In the genomic region with DNA sequence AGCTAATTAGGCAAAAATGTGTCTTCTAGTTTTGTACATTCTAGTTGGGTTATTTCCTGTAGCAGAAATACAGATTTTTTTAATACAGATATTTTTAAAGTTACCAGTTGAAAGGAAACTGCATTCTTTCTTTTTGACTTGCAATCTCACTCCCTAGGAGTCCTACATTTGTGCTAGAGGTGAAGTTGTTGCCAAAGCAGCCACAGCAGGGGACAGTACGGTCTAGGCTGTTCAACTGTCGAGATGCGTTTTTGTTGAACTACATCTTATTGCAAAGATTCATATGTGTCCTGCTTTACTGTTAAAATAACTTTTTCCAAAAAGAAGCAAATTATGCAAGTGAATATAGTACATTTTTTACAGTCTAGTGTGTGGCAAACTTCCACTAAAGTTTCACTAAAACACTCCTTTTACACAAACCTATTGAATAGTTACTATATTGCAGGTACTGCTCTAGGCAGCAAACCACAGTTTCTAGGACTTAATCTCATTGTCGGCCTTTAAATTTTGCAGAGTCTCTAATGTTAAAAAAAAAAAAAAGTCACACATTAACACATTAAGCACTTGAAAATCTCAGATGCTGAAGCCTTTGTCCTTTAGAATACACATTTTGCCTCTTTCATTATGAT, we compare ENCODE assay signal across 8 cellular contexts. TPM values are rescaled to one million over a fixed set of nuclear protein-coding genes. Genes with fewer than 3 reads are reported as not detected.
A peak's percentile ranks its signal among the peaks of the same experiment; 100 is the strongest.
DNase-seq lines count a peak whose midpoint lies in the region; ATAC-seq and TF ChIP-seq lines count a peak whose summit lies in the region.

No MANE protein-coding gene starts in this region.

- H3K18ac ChIP-seq in neuronal stem cell (ENCODE audit: low read length), result no peak overlapping the region

- H3K4me1 Mint-ChIP-seq in T-cell, result peaks cover 12 to 18% (median 18%) of the 10 kb centered on the region in 3 donors

- no peak overlapping the region for H3K4ac ChIP-seq in neuronal stem cell (ENCODE audit: low read length)

- DNase-seq in GM12864 (ENCODE audit: low read depth) (no peak), T-cell (no peak), neuronal stem cell (ENCODE audit: low spot score) (no peak), left ventricle myocardium inferior (no peak), midbrain (lab: John Stamatoyannopoulos, UW) (no peak)
- no peak for DNase-seq in stimulated activated CD4-positive, alpha-beta T cell treated with anti-CD3 and anti-CD28 coated beads, Interleukin-2, amount 100 ng/mL, for 48 hours

- H3K4me3 Mint-ChIP-seq in T-cell, result peak overlapping the region in 1 of 3 donors; percentile 31

- H3K27ac ChIP-seq in neuronal stem cell (replicated peaks; ENCODE audit: low read length), result no peak overlapping the region
- H3K27ac ChIP-seq in left ventricle myocardium inferior (replicated peaks), result no peak overlapping the region

- peaks cover 0 to 8% (median 7%) of the 10 kb centered on the region in 3 donors for H3K9me3 Mint-ChIP-seq in T-cell

- H3K27ac Mint-ChIP-seq in T-cell, result peak overlapping the region; percentile 87 to 93

- no peak overlapping the region for H2AK5ac ChIP-seq in neuronal stem cell (ENCODE audit: low read depth, low read length)

- H4K8ac ChIP-seq in neuronal stem cell (ENCODE audit: low read depth, low read length), result no peak overlapping the region

- CTCF ChIA-PET in T-cell (lab: Charles Lee), result interaction anchor here in 1 of 2 donors (0.7 kb wide), 1 partner anchor 437 kb away, joined by 5 read pairs; no protein-coding TSS in a partner anchor

- no peak overlapping the region for H3K9ac ChIP-seq in neuronal stem cell (ENCODE audit: low read depth, low read length, poor library complexity)

- H3K27me3 Mint-ChIP-seq in T-cell, result peaks cover 0 to 5% of the 10 kb centered on the region in 2 donors

- H3K36me3 Mint-ChIP-seq in T-cell, result peaks cover 4% of the 10 kb centered on the region

- H2AFZ ChIP-seq in neuronal stem cell (ENCODE audit: low read length), result no peak overlapping the region

- intact Hi-C loops in left ventricle myocardium inferior (cut with micrococcal nuclease), result no loop called here

- peaks cover 0 to 2% of the 10 kb centered on the region in 2 donors for H3K36me3 ChIP-seq in neuronal stem cell (replicated peaks in 1 of 2; ENCODE audit: control insufficient read depth in 2 of 2, insufficient read depth in 2 of 2, low read length in 2 of 2)
- H3K36me3 ChIP-seq in left ventricle myocardium inferior, result peaks cover under 1% of the 10 kb centered on the region

- no CpG with 5 or more reads among the region's 4 CpGs for WGBS in neuronal stem cell (ENCODE audit: extremely low coverage in 2 of 2, insufficient read length in 2 of 2, insufficient replicate concordance in 1 of 2), 2 donors

- no peak overlapping the region for H3K4me2 ChIP-seq in neuronal stem cell (ENCODE audit: insufficient read depth, low read length, poor library complexity, severe bottlenecking)

- no peaks in the 10 kb centered on the region for H3K79me1 ChIP-seq in neuronal stem cell (ENCODE audit: low read depth, low read length)

- H2BK15ac ChIP-seq in neuronal stem cell (ENCODE audit: low read length), result no peak overlapping the region

- TF ChIP-seq CTCF in GM12864 (IDR thresholded peaks at IDR 0.05; ENCODE audit: low read depth, low read length, missing control alignments), result no peak
- no peak for TF ChIP-seq CTCF in left ventricle myocardium inferior (IDR thresholded peaks at IDR 0.05; ENCODE audit: borderline replicate concordance)

- H3K27me3 ChIP-seq in neuronal stem cell (ENCODE audit: control insufficient read depth in 3 of 3, insufficient read depth in 3 of 3, low read depth in 1 of 3, low read length in 3 of 3) (no peaks in the 10 kb centered on the region), left ventricle myocardium inferior (ENCODE audit: low read depth) (no peaks in the 10 kb centered on the region)

- H2BK5ac ChIP-seq in neuronal stem cell (ENCODE audit: low read length), result no peak overlapping the region

- H2BK12ac ChIP-seq in neuronal stem cell (ENCODE audit: low read length), result no peak overlapping the region

- ATAC-seq in GM19455 (IDR thresholded peaks at IDR 0.05; ENCODE audit: unreplicated experiment), result peak; percentile 46
- peak; percentile 14 for ATAC-seq in HG03064 (IDR thresholded peaks at IDR 0.05; ENCODE audit: low read depth, unreplicated experiment)
- ATAC-seq in T-cell (replicated peaks in 1 of 4), result no peak

- POLR2A ChIA-PET in T-cell (lab: Charles Lee), result interaction anchor here in 1 of 2 donors (0.7 kb wide), 1 partner anchor 260 kb away, joined by 3 read pairs; no protein-coding TSS in a partner anchor

- H3K4me3 ChIP-seq in GM12864 (ENCODE audit: low read depth, low read length), result peak overlapping the region; percentile 5; the same call in 1 of the 2 replicates
- no peak overlapping the region for H3K4me3 ChIP-seq in neuronal stem cell (ENCODE audit: low read length in 2 of 2)
- no peak overlapping the region for H3K4me3 ChIP-seq in left ventricle myocardium inferior

- H3K9me3 ChIP-seq in neuronal stem cell (replicated peaks in 1 of 2; ENCODE audit: control insufficient read depth in 2 of 2, insufficient read depth in 1 of 2, low read depth in 1 of 2, low read length in 2 of 2) (no peaks in the 10 kb centered on the region), left ventricle myocardium inferior (replicated peaks) (peaks cover 12% of the 10 kb centered on the region)

- H3K4me1 ChIP-seq in neuronal stem cell (ENCODE audit: control insufficient read depth in 2 of 2, insufficient read depth in 1 of 2, low read depth in 1 of 2, low read length in 2 of 2), result no peaks in the 10 kb centered on the region
- H3K4me1 ChIP-seq in left ventricle myocardium inferior, result no peaks in the 10 kb centered on the region

- H3K14ac ChIP-seq in neuronal stem cell (ENCODE audit: low read length), result no peak overlapping the region

- H3K23ac ChIP-seq in neuronal stem cell (ENCODE audit: low read depth, low read length, poor library complexity), result no peak overlapping the region

- no peak overlapping the region for H2BK120ac ChIP-seq in neuronal stem cell (ENCODE audit: low read depth, low read length)

- no peak overlapping the region for H4K91ac ChIP-seq in neuronal stem cell (ENCODE audit: low read depth, low read length, poor library complexity)

RNA-seq across cellular contexts. Expression of a gene that starts 30.2 kb away (rescaled TPM):
- under 1 TPM in 4 of 5 donors, not detected in 1; 0.07 to 0.38 (median 0.17) TPM for total RNA-seq in T-cell
- polyA plus RNA-seq in neuronal stem cell (2013, experiment 1 of 2), result 2.6 TPM
- polyA plus RNA-seq in neuronal stem cell (2013, experiment 2 of 2), result 2.2 TPM
- total RNA-seq in left ventricle myocardium inferior, result 2.3 TPM

RNA-seq across cellular contexts. Expression of a gene that starts 34.6 kb away (rescaled TPM):
- total RNA-seq in T-cell (10 to 100 TPM in 3 of 5 donors, 1 to 10 TPM in 2; 8.5 to 18.6 (median 13.3) TPM), left ventricle myocardium inferior (16.7 TPM)
- 15.5 TPM for polyA plus RNA-seq in neuronal stem cell (2013, experiment 1 of 2)
- 15.5 TPM for polyA plus RNA-seq in neuronal stem cell (2013, experiment 2 of 2)

Comparison
In these comparisons a context has a peak if more than half of its experiments do, and no peak if none do; other contexts are left out.
1. ATAC-seq: peak in GM19455 (single experiment) and HG03064 (single experiment); none in T-cell (0 of 4).